ENCODE assay signal across 22 cellular contexts in genomic region chr10:132578287-132578951, GRCh38. TPM values are rescaled to one million over a fixed set of nuclear protein-coding genes. Genes with fewer than 3 reads are reported as not detected.
DNase-seq lines count a peak whose midpoint lies in the region; ATAC-seq and TF ChIP-seq lines count a peak whose summit lies in the region.
"Had no signal": no experiment of that assay in that cellular context is flagged by ENCODE, and none has a peak within 500 bp of the region (broad histone marks: within the 10 kb centered on the region; RNA-seq: fewer than 3 reads in every experiment).

No MANE protein-coding gene starts in this region.

- H3K27ac Mint-ChIP-seq in dendritic cell treated with granulocyte-macrophage colony-stimulating factor and Interleukin-4, amounts not matched to agents 40 ng/mL and 50 ng/mL, for 4 days = peak overlapping the region; percentile 36
- peak overlapping the region; percentile 50 for H3K27ac Mint-ChIP-seq in mesothelial cell of epicardium
- H3K27ac Mint-ChIP-seq: activated CD4-positive, alpha-beta T cell treated with anti-CD3 and anti-CD28 coated beads for 36 hours; activated naive CD8-positive, alpha-beta T cell treated with anti-CD3 and anti-CD28 coated beads, Interleukin-2, amount 50 U/mL, for 24 hours; CD8-positive, alpha-beta T cell; T-helper 1 cell treated with Interleukin-12 subunit alpha and Interleukin-12 subunit beta and Interleukin-4 antibody, amounts not matched to agents 30 μg/mL and 1 μg/mL, for 36 hours had no signal

- H3K4me3 ChIP-seq in right atrium auricular region (peak overlapping the region in 1 of 2 donors; percentile 37), thoracic aorta (peak overlapping the region; percentile 41)
- H3K4me3 ChIP-seq: lower lobe of right lung, transverse colon had no signal

- H3K9me3 ChIP-seq in right atrium auricular region (no peaks in the 10 kb centered on the region), thoracic aorta (no peaks in the 10 kb centered on the region)
- H3K9me3 ChIP-seq: lower lobe of right lung, transverse colon had no signal

- H3K9me3 Mint-ChIP-seq in dendritic cell treated with granulocyte-macrophage colony-stimulating factor and Interleukin-4, amounts not matched to agents 40 ng/mL and 50 ng/mL, for 4 days = peaks cover 9% of the 10 kb centered on the region
- peaks cover 3% of the 10 kb centered on the region for H3K9me3 Mint-ChIP-seq in mesothelial cell of epicardium
- H3K9me3 Mint-ChIP-seq: CD8-positive, alpha-beta T cell; stimulated activated naive CD8-positive, alpha-beta T cell treated with anti-CD3 and anti-CD28 coated beads, Interleukin-15, amount 100 ng/mL, for 72 hours; T-helper 1 cell treated with Interleukin-12 subunit alpha and Interleukin-12 subunit beta and Interleukin-4 antibody, amounts not matched to agents 30 μg/mL and 1 μg/mL, for 36 hours had no signal

- H3K27me3 Mint-ChIP-seq in dendritic cell treated with granulocyte-macrophage colony-stimulating factor and Interleukin-4, amounts not matched to agents 40 ng/mL and 50 ng/mL, for 4 days = peaks cover 46% of the 10 kb centered on the region
- H3K27me3 Mint-ChIP-seq in mesothelial cell of epicardium (ENCODE audit: low read depth) = no peaks in the 10 kb centered on the region
- H3K27me3 Mint-ChIP-seq: activated CD4-positive, alpha-beta T cell treated with anti-CD3 and anti-CD28 coated beads for 36 hours; activated naive CD8-positive, alpha-beta T cell treated with anti-CD3 and anti-CD28 coated beads, Interleukin-2, amount 50 U/mL, for 24 hours had no signal

- H3K4me3 Mint-ChIP-seq in dendritic cell treated with granulocyte-macrophage colony-stimulating factor and Interleukin-4, amounts not matched to agents 40 ng/mL and 50 ng/mL, for 4 days = no peak overlapping the region
- H3K4me3 Mint-ChIP-seq in mesothelial cell of epicardium = no peak overlapping the region
- H3K4me3 Mint-ChIP-seq: activated CD4-positive, alpha-beta T cell treated with anti-CD3 and anti-CD28 coated beads for 36 hours; activated naive CD8-positive, alpha-beta T cell treated with anti-CD3 and anti-CD28 coated beads, Interleukin-2, amount 50 U/mL, for 24 hours; CD8-positive, alpha-beta T cell; T-helper 1 cell treated with Interleukin-12 subunit alpha and Interleukin-12 subunit beta and Interleukin-4 antibody, amounts not matched to agents 30 μg/mL and 1 μg/mL, for 36 hours had no signal

- peak overlapping the region; percentile 59 to 73 for H3K27ac ChIP-seq in right atrium auricular region
- peak overlapping the region; percentile 25 to 28 for H3K27ac ChIP-seq in thoracic aorta
- H3K27ac ChIP-seq: lower lobe of right lung, transverse colon had no signal

- H3K36me3 ChIP-seq in right atrium auricular region (no peaks in the 10 kb centered on the region), thoracic aorta (no peaks in the 10 kb centered on the region)
- H3K36me3 ChIP-seq: lower lobe of right lung, transverse colon had no signal

- H3K36me3 Mint-ChIP-seq in dendritic cell treated with granulocyte-macrophage colony-stimulating factor and Interleukin-4, amounts not matched to agents 40 ng/mL and 50 ng/mL, for 4 days (ENCODE audit: low read depth) = peaks cover 12% of the 10 kb centered on the region
- H3K36me3 Mint-ChIP-seq in mesothelial cell of epicardium = peaks cover 6% of the 10 kb centered on the region

- H3K4me1 Mint-ChIP-seq in dendritic cell treated with granulocyte-macrophage colony-stimulating factor and Interleukin-4, amounts not matched to agents 40 ng/mL and 50 ng/mL, for 4 days (ENCODE audit: low read depth) = peaks cover 21% of the 10 kb centered on the region
- peaks cover 49% of the 10 kb centered on the region for H3K4me1 Mint-ChIP-seq in mesothelial cell of epicardium

- ATAC-seq in Right ventricle myocardium inferior = no peak
- ATAC-seq in thoracic aorta (ENCODE audit: insufficient number of reproducible peaks, low FRiP score, low read depth) = no peak
- ATAC-seq: activated CD4-positive, alpha-beta T cell treated with anti-CD3 and anti-CD28 coated beads for 36 hours; activated naive CD8-positive, alpha-beta T cell treated with anti-CD3 and anti-CD28 coated beads, Interleukin-2, amount 50 U/mL, for 24 hours; stimulated activated naive CD8-positive, alpha-beta T cell treated with anti-CD3 and anti-CD28 coated beads, Interleukin-15, amount 100 ng/mL, for 72 hours had no signal

- H3K4me1 ChIP-seq in right atrium auricular region = peaks cover 0 to 56% of the 10 kb centered on the region in 2 donors
- H3K4me1 ChIP-seq in thoracic aorta (ENCODE audit: control insufficient read depth in 1 of 2, low read depth in 2 of 2) = peaks cover 25 to 70% of the 10 kb centered on the region in 2 donors

- TF ChIP-seq CTCF in right atrium auricular region (IDR thresholded peaks at IDR 0.05) = no peak
- no peak for TF ChIP-seq CTCF in mesothelial cell of epicardium (IDR thresholded peaks at IDR 0.05; ENCODE audit: unreplicated experiment)
- no peak for TF ChIP-seq CTCF in thoracic aorta (IDR thresholded peaks at IDR 0.05)

- intact Hi-C loops in Right ventricle myocardium inferior (cut with DNase I) = loop anchor here (5.0 kb wide), 1 partner anchor 36 kb away; no protein-coding TSS in a partner anchor
- intact Hi-C loops in dendritic cell treated with granulocyte-macrophage colony-stimulating factor and Interleukin-4, amounts not matched to agents 40 ng/mL and 50 ng/mL, for 4 days (cut with micrococcal nuclease) = no loop called here

- DNase-seq in right atrium auricular region (ENCODE audit: low spot score) = no peak
- no peak for DNase-seq in Right ventricle myocardium inferior (ENCODE audit: missing footprints)
- DNase-seq in mesothelial cell of epicardium (ENCODE audit: low spot score in 2 of 2, unreplicated experiment in 2 of 2) = no peak
- DNase-seq in thoracic aorta (ENCODE audit: low spot score) = no peak
- DNase-seq in stimulated activated CD4-positive, alpha-beta T cell treated with anti-CD3 and anti-CD28 coated beads, Interleukin-12 subunit alpha, Interleukin-12 subunit beta, amount 100 ng/mL, for 4 hours = no peak
- DNase-seq in NOMO-1 treated with dmso at 0.1 percent for 144 hours (lab: John Stamatoyannopoulos, UW; ENCODE audit: unreplicated experiment) = no peak
- DNase-seq in NCI-H2227 (lab: John Stamatoyannopoulos, UW; ENCODE audit: unreplicated experiment) = no peak
- DNase-seq: activated CD4-positive, alpha-beta T cell treated with anti-CD3 and anti-CD28 coated beads for 36 hours; activated CD8-positive, alpha-beta memory T cell treated with anti-CD3 and anti-CD28 coated beads for 24 hours; activated gamma-delta T cell; activated naive CD8-positive, alpha-beta T cell treated with anti-CD3 and anti-CD28 coated beads, Interleukin-2, amount 50 U/mL, for 24 hours; activated T-cell treated with anti-CD3 and anti-CD28 coated beads, Interleukin-2, amount 50 U/mL, for 1 hour; lower lobe of right lung; MM.1S; NCI-H2029 treated with DMSO at 0.1 percent for 48 hours; NCI-H2227 treated with DMSO at 0.1 percent for 48 hours; NCI-H69; stimulated activated naive CD8-positive, alpha-beta T cell treated with anti-CD3 and anti-CD28 coated beads, Interleukin-15, amount 100 ng/mL, for 72 hours; transverse colon had no signal

- no peaks in the 10 kb centered on the region for H3K27me3 ChIP-seq in right atrium auricular region
- no peaks in the 10 kb centered on the region for H3K27me3 ChIP-seq in thoracic aorta (replicated peaks; ENCODE audit: insufficient read depth)
- H3K27me3 ChIP-seq: transverse colon had no signal

RNA-seq across cellular contexts. Expression of gene INPP5A, which starts 40.8 kb away (rescaled TPM):
- 100 to 1,000 TPM; 116 to 143 TPM for total RNA-seq in right atrium auricular region
- 108 TPM for total RNA-seq in Right ventricle myocardium inferior
- 36.4 to 41.8 TPM (median 41.0 TPM) in 3 replicates for total RNA-seq in mesothelial cell of epicardium
- total RNA-seq in thoracic aorta = 100 to 1,000 TPM; 120 to 142 TPM
